Comparison of ENCODE assay signal across 8 cellular contexts in the genomic region with DNA sequence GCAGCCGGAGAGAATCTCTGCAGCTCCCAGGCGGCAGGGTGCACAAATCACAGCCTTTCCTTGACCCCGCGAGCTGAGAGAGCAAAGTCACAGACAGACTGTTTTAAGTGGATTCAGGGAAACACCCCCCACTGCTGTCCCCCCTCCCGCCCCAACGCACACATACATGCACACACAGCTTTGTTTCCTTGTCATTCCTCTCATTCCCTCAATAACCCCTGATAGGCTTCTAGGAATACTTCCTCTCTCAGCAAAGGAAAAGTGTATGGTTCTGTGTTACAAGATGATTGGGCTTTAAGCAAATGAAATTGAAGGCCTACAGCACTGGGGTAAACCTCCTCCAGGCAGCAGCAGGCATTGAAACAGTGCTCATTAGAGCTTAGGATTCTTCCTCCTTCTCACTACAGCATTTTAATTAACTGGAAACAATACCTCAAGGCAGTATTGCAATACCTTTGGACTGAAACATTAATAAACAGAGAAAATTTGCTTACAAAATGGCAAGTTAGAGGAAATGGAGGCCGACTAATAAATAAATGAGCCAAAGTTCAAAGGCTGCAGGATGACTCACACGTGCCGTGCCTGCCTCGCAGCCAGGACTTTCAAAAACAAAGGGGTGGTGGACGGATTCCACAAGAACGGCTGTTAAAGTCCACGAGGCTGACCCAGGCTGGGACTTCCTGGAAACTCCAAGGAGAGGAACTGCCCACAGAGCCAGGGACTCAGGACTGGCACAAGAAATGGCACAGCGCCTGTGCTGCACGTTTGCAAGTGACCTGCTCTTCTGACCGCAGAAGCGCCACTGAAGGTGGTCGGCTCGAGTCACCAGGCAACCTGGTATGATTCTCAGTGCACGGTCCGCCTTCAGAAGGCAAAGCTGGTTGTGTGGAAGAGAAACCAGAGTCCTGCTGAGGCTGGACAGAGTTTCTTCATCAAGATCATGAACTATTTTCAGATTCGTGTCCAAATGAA.
DNase-seq lines count a peak whose midpoint lies in the region; ATAC-seq lines count a peak whose summit lies in the region.

No MANE protein-coding gene starts in this region.

- peak; percentile 58 for DNase-seq in Right ventricle myocardium superior
- no peak for DNase-seq in cardiac septum (ENCODE audit: low spot score)
- peak; percentile 82 for DNase-seq in amniotic epithelial cell (ENCODE audit: low read depth)
- DNase-seq in left lobe of liver (ENCODE audit: low spot score): peak; percentile 84
- no peak for DNase-seq in stimulated activated naive CD8-positive, alpha-beta T cell treated with anti-CD3 and anti-CD28 coated beads, Interleukin-15, amount 100 ng/mL, for 72 hours
- DNase-seq in HAP-1 (ENCODE audit: low spot score in 2 of 2): no peak

- peak overlapping the region; percentile 64 to 73 for H3K4me3 Mint-ChIP-seq in stimulated activated naive CD8-positive, alpha-beta T cell treated with anti-CD3 and anti-CD28 coated beads, Interleukin-15, amount 100 ng/mL, for 72 hours

- no peaks in the 10 kb centered on the region for H3K27me3 ChIP-seq in HAP-1 (ENCODE audit: low read depth)

- peaks cover 57% of the 10 kb centered on the region for H3K27me3 Mint-ChIP-seq in stimulated activated naive CD8-positive, alpha-beta T cell treated with anti-CD3 and anti-CD28 coated beads, Interleukin-15, amount 100 ng/mL, for 72 hours

- H3K36me3 ChIP-seq in HAP-1 (replicated peaks): no peaks in the 10 kb centered on the region

- intact Hi-C loops in Right ventricle myocardium superior (cut with DNase I) (loop anchor here (5.0 kb wide), 1 partner anchor 385 kb away; the partner anchor contains the start of gene NFIL3), cardiac septum (cut with DNase I) (loop anchor here (5.0 to 10.0 kb wide), 3 partner anchors 155 to 647 kb away; partner anchors contain the start of gene NFIL3)

- H3K9me3 ChIP-seq in HAP-1: no peaks in the 10 kb centered on the region

- no peaks in the 10 kb centered on the region for H3K4me1 ChIP-seq in HAP-1

- H3K27ac Mint-ChIP-seq in stimulated activated naive CD8-positive, alpha-beta T cell treated with anti-CD3 and anti-CD28 coated beads, Interleukin-15, amount 100 ng/mL, for 72 hours: peak overlapping the region; percentile 59 to 67

- H3K4me3 ChIP-seq in HAP-1: no peak overlapping the region

- H3K4me1 Mint-ChIP-seq in stimulated activated naive CD8-positive, alpha-beta T cell treated with anti-CD3 and anti-CD28 coated beads, Interleukin-15, amount 100 ng/mL, for 72 hours: peaks cover 66% of the 10 kb centered on the region

- ATAC-seq in Right ventricle myocardium superior (ENCODE audit: poor library complexity) (peak; percentile 36), left lobe of liver (peak; percentile 65), HG03460 (IDR thresholded peaks at IDR 0.05; ENCODE audit: unreplicated experiment) (no peak), HG03039 (IDR thresholded peaks at IDR 0.05; ENCODE audit: unreplicated experiment) (no peak)
- ATAC-seq in stimulated activated naive CD8-positive, alpha-beta T cell treated with anti-CD3 and anti-CD28 coated beads, Interleukin-15, amount 100 ng/mL, for 72 hours: no peak

- in situ Hi-C loops in HAP-1 (cut with MboI; ENCODE audit: low sequenced_read_pairs): no loop called here

- no peaks in the 10 kb centered on the region for H3K9me3 Mint-ChIP-seq in stimulated activated naive CD8-positive, alpha-beta T cell treated with anti-CD3 and anti-CD28 coated beads, Interleukin-15, amount 100 ng/mL, for 72 hours

Comparison
In these comparisons a context has a peak if more than half of its experiments do, and no peak if none do; other contexts are left out.
1. DNase-seq: peak in Right ventricle myocardium superior (single experiment), amniotic epithelial cell (single experiment) and left lobe of liver (single experiment); none in cardiac septum (single experiment), stimulated activated naive CD8-positive, alpha-beta T cell treated with anti-CD3 and anti-CD28 coated beads, Interleukin-15, amount 100 ng/mL, for 72 hours (0 of 2) and HAP-1 (0 of 2).
2. ATAC-seq: peak in Right ventricle myocardium superior (single experiment) and left lobe of liver (single experiment); none in stimulated activated naive CD8-positive, alpha-beta T cell treated with anti-CD3 and anti-CD28 coated beads, Interleukin-15, amount 100 ng/mL, for 72 hours (single experiment), HG03460 (single experiment) and HG03039 (single experiment).